9 cellular contexts compared by ENCODE assay signal in genomic region chr16:53775821-53776431, GRCh38.
DNase-seq lines count a peak whose midpoint lies in the region; ATAC-seq and TF ChIP-seq lines count a peak whose summit lies in the region.
"Had no signal": no experiment of that assay in that cellular context is flagged by ENCODE, and none has a peak within 500 bp of the region (broad histone marks: within the 10 kb centered on the region; RNA-seq: fewer than 3 reads in every experiment).

No MANE protein-coding gene starts in this region.

- H3K27me3 ChIP-seq in HAP-1 (ENCODE audit: low read depth) (no peaks in the 10 kb centered on the region), cardiac muscle cell (no peaks in the 10 kb centered on the region), subcutaneous abdominal adipose tissue (ENCODE audit: control insufficient read depth in 5 of 5, insufficient read depth in 4 of 5, low read length in 5 of 5) (no peaks in the 10 kb centered on the region)

- peak overlapping the region in 2 of 5 donors; percentile 7 to 25 for H3K9ac ChIP-seq in subcutaneous abdominal adipose tissue (ENCODE audit: low read length in 5 of 5)

- H3K9me3 ChIP-seq in HAP-1 (no peaks in the 10 kb centered on the region), cardiac muscle cell (ENCODE audit: low read depth) (no peaks in the 10 kb centered on the region), subcutaneous abdominal adipose tissue (ENCODE audit: control insufficient read depth in 5 of 5, low read length in 5 of 5) (no peaks in the 10 kb centered on the region)

- no peaks in the 10 kb centered on the region for H3K36me3 Mint-ChIP-seq in effector memory CD8-positive, alpha-beta T cell (ENCODE audit: insufficient read depth)

- peak overlapping the region; percentile 33 for H3K27ac ChIP-seq in cardiac muscle cell
- peak overlapping the region; percentile 87 for H3K27ac ChIP-seq in subcutaneous abdominal adipose tissue (ENCODE audit: low read depth, low read length)

- H3K4me3 ChIP-seq in HAP-1: no peak overlapping the region
- no peak overlapping the region for H3K4me3 ChIP-seq in cardiac muscle cell
- no peak overlapping the region for H3K4me3 ChIP-seq in subcutaneous abdominal adipose tissue (ENCODE audit: low read depth in 1 of 5, low read length in 5 of 5)

- no peak overlapping the region for H3K4me3 Mint-ChIP-seq in effector memory CD8-positive, alpha-beta T cell

- peaks cover 17 to 30% of the 10 kb centered on the region in 2 donors for H3K4me1 Mint-ChIP-seq in effector memory CD8-positive, alpha-beta T cell (ENCODE audit: low read depth in 2 of 2)

- ATAC-seq in GM21381 (IDR thresholded peaks at IDR 0.05; ENCODE audit: unreplicated experiment) (no peak), GM19397 (IDR thresholded peaks at IDR 0.05; ENCODE audit: unreplicated experiment) (no peak)
- no peak for ATAC-seq in effector memory CD8-positive, alpha-beta T cell (replicated peaks)

- in situ Hi-C loops in HAP-1 (cut with MboI; ENCODE audit: low sequenced_read_pairs): no loop called here
- in situ Hi-C loops in SK-MEL-5 (cut with HindIII; ENCODE audit: low pct_unique_long_range_greater_than_20kb, low sequenced_read_pairs): no loop called here

- no peak for TF ChIP-seq CTCF in cardiac muscle cell (IDR thresholded peaks at IDR 0.05; ENCODE audit: low read depth, low read length)

- no peaks in the 10 kb centered on the region for H3K27me3 Mint-ChIP-seq in effector memory CD8-positive, alpha-beta T cell

- no peaks in the 10 kb centered on the region for H3K9me3 Mint-ChIP-seq in effector memory CD8-positive, alpha-beta T cell

- H3K36me3 ChIP-seq in HAP-1 (replicated peaks) (no peaks in the 10 kb centered on the region), cardiac muscle cell (no peaks in the 10 kb centered on the region), subcutaneous abdominal adipose tissue (ENCODE audit: control insufficient read depth in 5 of 5, insufficient read depth in 5 of 5, low read length in 5 of 5) (no peaks in the 10 kb centered on the region)

- DNase-seq in HAP-1 (ENCODE audit: low spot score in 2 of 2) (peak; percentile 53 to 72), SK-MEL-5 (ENCODE audit: low read depth, low spot score) (peak; percentile 68), cardiac muscle cell (ENCODE audit: low read depth in 1 of 2, low spot score in 1 of 2) (peak in 1 of 2 donors; percentile 97), mesenteric fat pad (ENCODE audit: low spot score) (no peak)
- no peak for DNase-seq in effector memory CD8-positive, alpha-beta T cell
- DNase-seq: stimulated activated CD4-positive, alpha-beta T cell treated with anti-CD3 and anti-CD28 coated beads, Interleukin-4, amount 100 ng/mL, for 1 hour had no signal

- no peak overlapping the region for H3K27ac Mint-ChIP-seq in effector memory CD8-positive, alpha-beta T cell

- H3K4me1 ChIP-seq in HAP-1 (peaks cover 39% of the 10 kb centered on the region), cardiac muscle cell (ENCODE audit: low read depth) (peaks cover 44% of the 10 kb centered on the region), subcutaneous abdominal adipose tissue (ENCODE audit: control insufficient read depth in 5 of 5, insufficient read depth in 5 of 5, low read length in 5 of 5) (peaks cover 0 to 70% (median 35%) of the 10 kb centered on the region in 5 donors)

Comparison
In these comparisons a context has a peak if more than half of its experiments do, and no peak if none do; other contexts are left out.
1. DNase-seq: peak in HAP-1 (2 of 2) and SK-MEL-5 (single experiment); none in mesenteric fat pad (single experiment) and effector memory CD8-positive, alpha-beta T cell (0 of 3).